In the genomic region with DNA sequence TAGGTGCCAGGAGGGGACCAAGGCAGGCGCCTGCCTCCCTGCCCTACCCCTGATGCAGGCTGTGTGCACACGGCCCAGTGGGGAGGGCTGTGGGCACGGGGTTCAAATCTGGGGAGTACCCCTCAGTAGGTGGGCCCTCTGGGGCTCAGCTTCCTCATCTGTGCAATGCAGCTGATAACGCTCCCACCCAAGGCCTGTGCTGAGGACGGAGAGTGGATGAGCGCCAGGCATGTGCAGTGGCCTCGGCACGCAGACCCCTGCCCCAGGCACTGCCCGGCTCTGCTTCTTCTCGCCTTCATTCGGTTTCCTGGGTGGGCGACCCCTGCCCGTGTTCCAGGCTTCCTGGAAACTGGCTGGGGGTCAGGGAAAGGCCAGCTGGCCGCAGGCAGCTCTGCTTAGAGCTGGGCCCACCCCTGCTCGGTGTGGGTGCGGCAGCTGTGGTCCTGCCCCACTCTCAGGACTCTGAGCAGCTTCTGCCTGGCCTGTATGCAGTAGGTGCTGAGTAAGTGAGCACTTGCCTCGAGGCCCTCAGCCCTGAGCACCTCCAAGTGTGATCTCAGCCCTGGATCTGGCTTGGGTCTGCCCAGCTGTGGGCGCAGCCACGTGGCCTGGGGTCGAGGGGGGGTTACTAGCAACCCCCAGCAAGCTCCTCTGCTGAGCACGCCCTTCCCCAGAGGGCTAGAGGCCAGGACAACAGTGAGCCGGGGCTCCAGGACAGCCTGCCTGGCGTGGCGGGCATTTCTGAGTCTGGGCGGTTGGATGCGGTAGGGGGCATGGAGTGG, we compare ENCODE assay signal across 8 cellular contexts. TPM values are rescaled to one million over a fixed set of nuclear protein-coding genes. Genes with fewer than 3 reads are reported as not detected.
DNase-seq lines count a peak whose midpoint lies in the region; ATAC-seq and TF ChIP-seq lines count a peak whose summit lies in the region.
"Had no signal": no experiment of that assay in that cellular context is flagged by ENCODE, and none has a peak within 500 bp of the region (broad histone marks: within the 10 kb centered on the region; RNA-seq: fewer than 3 reads in every experiment).

No MANE protein-coding gene starts in this region.

- no peak for ATAC-seq in CD8-positive, alpha-beta T cell
- ATAC-seq in T-helper 17 cell = no peak
- ATAC-seq in GM18867 (IDR thresholded peaks at IDR 0.05; ENCODE audit: unreplicated experiment) = no peak
- ATAC-seq in HG03342 (IDR thresholded peaks at IDR 0.05; ENCODE audit: unreplicated experiment) = no peak

- POLR2A ChIA-PET in CD8-positive, alpha-beta T cell (lab: Charles Lee) = interaction anchor here (1.3 to 12.0 kb wide), 2 partner anchors 15 to 153 kb away, joined by 3 to 174 read pairs; partner anchors contain the start of genes HES5, MORN1, PANK4 and RER1

- no peak overlapping the region for H3K27ac ChIP-seq in CD8-positive, alpha-beta T cell (ENCODE audit: low read depth, low read length)
- H3K27ac ChIP-seq in mesenchymal stem cell (ENCODE audit: low read length, poor library complexity, severe bottlenecking) = no peak overlapping the region

- no peak for TF ChIP-seq CTCF in CD8-positive, alpha-beta T cell (IDR thresholded peaks at IDR 0.05)

- peak overlapping the region; percentile 10 for H4K8ac ChIP-seq in mesenchymal stem cell (ENCODE audit: low read length)

- H4K91ac ChIP-seq in mesenchymal stem cell (ENCODE audit: low read length) = peak overlapping the region; percentile 30

- no peaks in the 10 kb centered on the region for H3K9me3 Mint-ChIP-seq in CD8-positive, alpha-beta T cell

- H2BK5ac ChIP-seq in mesenchymal stem cell (ENCODE audit: low read depth, low read length, poor library complexity, severe bottlenecking) = no peak overlapping the region

- CTCF ChIA-PET in CD8-positive, alpha-beta T cell (lab: Charles Lee) = interaction anchor here (1.4 to 5.6 kb wide), 3 partner anchors 20 to 349 kb away, joined by 4 to 45 read pairs (median 10); no protein-coding TSS in a partner anchor

- no peak overlapping the region for H2BK15ac ChIP-seq in mesenchymal stem cell (ENCODE audit: low read depth, poor library complexity, severe bottlenecking)

- no peak overlapping the region for H3K9ac ChIP-seq in mesenchymal stem cell (ENCODE audit: low read length)

- no peaks in the 10 kb centered on the region for H3K9me3 ChIP-seq in CD8-positive, alpha-beta T cell (ENCODE audit: low read length)
- H3K9me3 ChIP-seq in T-helper 17 cell (ENCODE audit: control insufficient read depth, low read length, poor library complexity, severe bottlenecking) (no peaks in the 10 kb centered on the region), mesenchymal stem cell (ENCODE audit: control insufficient read depth, low read length) (no peaks in the 10 kb centered on the region)

- H2AK5ac ChIP-seq in mesenchymal stem cell (ENCODE audit: low read length, severe bottlenecking) = peak overlapping the region; percentile 20

- H3K36me3 ChIP-seq in CD8-positive, alpha-beta T cell (ENCODE audit: insufficient read depth, low read length) = no peaks in the 10 kb centered on the region
- H3K36me3 ChIP-seq in mesenchymal stem cell (ENCODE audit: control insufficient read depth in 1 of 2, insufficient read depth in 2 of 2, low read depth in 1 of 2, low read length in 2 of 2) = no peaks in the 10 kb centered on the region

- peak overlapping the region in 1 of 2 experiments; percentile 21 for H3K4ac ChIP-seq in mesenchymal stem cell (ENCODE audit: low read depth in 1 of 2, low read length in 2 of 2)

- H3K27me3 ChIP-seq in CD8-positive, alpha-beta T cell (ENCODE audit: insufficient read depth, low read length) = no peaks in the 10 kb centered on the region
- peaks cover 4 to 31% of the 10 kb centered on the region in 2 experiments for H3K27me3 ChIP-seq in mesenchymal stem cell (ENCODE audit: control insufficient read depth in 1 of 2, insufficient read depth in 1 of 2, low read length in 2 of 2)

- H2AFZ ChIP-seq in mesenchymal stem cell (ENCODE audit: low read depth, low read length) = peak overlapping the region; percentile 49

- H3K23ac ChIP-seq in mesenchymal stem cell (ENCODE audit: low read length in 2 of 2) = no peak overlapping the region

- DNase-seq in CD8-positive, alpha-beta T cell = no peak
- no peak for DNase-seq in T-helper 17 cell
- DNase-seq in mesenchymal stem cell = peak; percentile 30
- no peak for DNase-seq in 8988T

- intact Hi-C loops in CD8-positive, alpha-beta T cell (cut with DNase I, micrococcal nuclease) = loop anchor here in 1 of 2 experiments (10.0 kb wide), 3 partner anchors 229 to 409 kb away; no protein-coding TSS in a partner anchor

- H3K18ac ChIP-seq in mesenchymal stem cell (ENCODE audit: low read depth in 1 of 2, low read length in 2 of 2) = peak overlapping the region in 1 of 2 experiments; percentile 78

- H3K36me3 Mint-ChIP-seq in CD8-positive, alpha-beta T cell = no peaks in the 10 kb centered on the region
- H3K36me3 Mint-ChIP-seq in T-helper 17 cell (ENCODE audit: low read depth) = no peaks in the 10 kb centered on the region

- no peaks in the 10 kb centered on the region for H3K79me1 ChIP-seq in mesenchymal stem cell (replicated peaks; ENCODE audit: low read length, poor library complexity, severe bottlenecking)

- peaks cover 46% of the 10 kb centered on the region for H3K4me1 ChIP-seq in CD8-positive, alpha-beta T cell (ENCODE audit: insufficient read depth, low read length)
- peaks cover 67% of the 10 kb centered on the region for H3K4me1 ChIP-seq in mesenchymal stem cell (ENCODE audit: control insufficient read depth, insufficient read depth, low read depth, low read length)

- no peak overlapping the region for H3K4me2 ChIP-seq in mesenchymal stem cell (ENCODE audit: low read length, poor library complexity, severe bottlenecking)

- H2BK12ac ChIP-seq in mesenchymal stem cell (ENCODE audit: low read length in 2 of 2) = peak overlapping the region in 1 of 2 experiments; percentile 76

- WGBS in mesenchymal stem cell = 71% methylated on average over 26 of the region's 26 CpGs

- peak overlapping the region in 1 of 2 experiments; percentile 36 for H3K14ac ChIP-seq in mesenchymal stem cell (ENCODE audit: low read length in 2 of 2)

- no peak overlapping the region for H3K4me3 ChIP-seq in CD8-positive, alpha-beta T cell (ENCODE audit: low read depth, low read length)
- H3K4me3 ChIP-seq in mesenchymal stem cell (ENCODE audit: insufficient read depth in 1 of 2, low read depth in 1 of 2, low read length in 2 of 2) = no peak overlapping the region
- H3K4me3 ChIP-seq: lung had no signal

- H3K4me1 Mint-ChIP-seq in CD8-positive, alpha-beta T cell (ENCODE audit: low read depth) = peaks cover 28% of the 10 kb centered on the region
- H3K4me1 Mint-ChIP-seq in T-helper 17 cell = peaks cover 7% of the 10 kb centered on the region

- no peak overlapping the region for H2BK120ac ChIP-seq in mesenchymal stem cell (ENCODE audit: low read depth, low read length)

- H3K4me3 Mint-ChIP-seq in CD8-positive, alpha-beta T cell = peak overlapping the region; percentile 11
- no peak overlapping the region for H3K4me3 Mint-ChIP-seq in T-helper 17 cell

- no peaks in the 10 kb centered on the region for H3K27me3 Mint-ChIP-seq in CD8-positive, alpha-beta T cell (ENCODE audit: low read depth)
- no peaks in the 10 kb centered on the region for H3K27me3 Mint-ChIP-seq in T-helper 17 cell

- no peak overlapping the region for H3K27ac Mint-ChIP-seq in CD8-positive, alpha-beta T cell
- peak overlapping the region; percentile 34 for H3K27ac Mint-ChIP-seq in T-helper 17 cell

RNA-seq across cellular contexts. Expression of gene TNFRSF14, which starts 11.9 kb away (rescaled TPM):
- total RNA-seq in CD8-positive, alpha-beta T cell = 100 to 1,000 TPM; 158 to 160 TPM
- 100 to 1,000 TPM; 179 to 212 TPM for total RNA-seq in T-helper 17 cell
- 0.73 TPM for polyA plus RNA-seq in mesenchymal stem cell (2013, experiment 1 of 2)
- polyA plus RNA-seq in mesenchymal stem cell (2013, experiment 2 of 2) = 0.89 TPM

RNA-seq across cellular contexts. Expression of gene HES5, which starts 14.2 kb away (rescaled TPM):
- not detected for total RNA-seq in CD8-positive, alpha-beta T cell
- total RNA-seq in T-helper 17 cell = not detected
- not detected for polyA plus RNA-seq in mesenchymal stem cell (2013, experiment 1 of 2)
- not detected for polyA plus RNA-seq in mesenchymal stem cell (2013, experiment 2 of 2)
- polyA plus RNA-seq: BJ had no signal

RNA-seq across cellular contexts. Expression of gene PANK4, which starts 17.9 kb away (rescaled TPM):
- 10 to 100 TPM; 44.1 to 44.8 TPM for total RNA-seq in CD8-positive, alpha-beta T cell
- 10 to 100 TPM; 47.9 to 53.5 TPM for total RNA-seq in T-helper 17 cell
- 10.2 TPM for polyA plus RNA-seq in mesenchymal stem cell (2013, experiment 1 of 2)
- 9.9 TPM for polyA plus RNA-seq in mesenchymal stem cell (2013, experiment 2 of 2)

RNA-seq across cellular contexts. Expression of gene PRXL2B, which starts 42.3 kb away (rescaled TPM):
- total RNA-seq in CD8-positive, alpha-beta T cell = 10 to 100 TPM; 13.5 to 15.9 TPM
- total RNA-seq in T-helper 17 cell = 10 to 100 TPM; 17.6 to 18.5 TPM
- polyA plus RNA-seq in mesenchymal stem cell (2013, experiment 1 of 2) = 17.2 TPM
- 17.2 TPM for polyA plus RNA-seq in mesenchymal stem cell (2013, experiment 2 of 2)
